In genomic region chr20:52727740-52728456, GRCh38 we compare ENCODE assay signal across 21 cellular contexts.
DNase-seq lines count a peak whose midpoint lies in the region; ATAC-seq, FAIRE-seq and TF ChIP-seq lines count a peak whose summit lies in the region.
"Had no signal": no experiment of that assay in that cellular context is flagged by ENCODE, and none has a peak within 500 bp of the region (broad histone marks: within the 10 kb centered on the region; RNA-seq: fewer than 3 reads in every experiment).

No MANE protein-coding gene starts in this region.

- H2BK120ac ChIP-seq in neuronal stem cell (ENCODE audit: low read depth, low read length), result no peak overlapping the region

- FAIRE-seq in K562 (lab: Jason Lieb, UNC), result no peak
- FAIRE-seq: A204.1, G401.6, GM12892, H1 had no signal

- no peak overlapping the region for H3K9ac ChIP-seq in K562 (ENCODE audit: insufficient read depth in 1 of 2, low read depth in 2 of 2, low read length in 2 of 2)
- no peak overlapping the region for H3K9ac ChIP-seq in neuronal stem cell (ENCODE audit: low read depth, low read length, poor library complexity)
- H3K9ac ChIP-seq: BLaER1 had no signal

- H3K27me3 ChIP-seq in K562 (ENCODE audit: control insufficient read depth in 2 of 2, insufficient read depth in 2 of 2, low read length in 2 of 2) (no peaks in the 10 kb centered on the region), neuronal stem cell (ENCODE audit: control insufficient read depth in 3 of 3, insufficient read depth in 3 of 3, low read depth in 1 of 3, low read length in 3 of 3) (peaks cover 0 to 2% (median 0%) of the 10 kb centered on the region in 3 experiments)
- H3K27me3 ChIP-seq: BLaER1 had no signal

- DNase-seq in Right ventricle myocardium inferior (ENCODE audit: missing footprints) (peak; percentile 41), left cardiac atrium (no peak), K562 (ENCODE audit: extremely low read depth in 1 of 4, low spot score in 3 of 4) (no peak), neuronal stem cell (ENCODE audit: low spot score) (no peak), chondrocyte (ENCODE audit: low spot score) (no peak), glomerular visceral epithelial cell (ENCODE audit: extremely low spot score) (no peak)
- DNase-seq: Caco-2; CD4-positive, CD25-positive, alpha-beta regulatory T cell; CD8-positive, alpha-beta T cell; DMS153; DND-41; H7; HCEC 1CT had no signal

- WGBS in K562 (ENCODE audit: insufficient coverage, low coverage, missing lambda C conversion rate), result 10% methylated on average over 24 of the region's 24 CpGs
- no CpG with 5 or more reads among the region's 24 CpGs for WGBS in neuronal stem cell (ENCODE audit: extremely low coverage in 2 of 2, insufficient read length in 2 of 2, insufficient replicate concordance in 1 of 2), 2 donors

- H3K9me1 ChIP-seq in K562 (ENCODE audit: control insufficient read depth, insufficient read depth, low read length), result no peaks in the 10 kb centered on the region

- H3K14ac ChIP-seq in neuronal stem cell (ENCODE audit: low read length), result no peak overlapping the region

- no peak overlapping the region for H2BK12ac ChIP-seq in neuronal stem cell (ENCODE audit: low read length)

- H3K18ac ChIP-seq in neuronal stem cell (ENCODE audit: low read length), result peak overlapping the region; percentile 67

- no peak overlapping the region for H4K8ac ChIP-seq in neuronal stem cell (ENCODE audit: low read depth, low read length)

- no peak overlapping the region for H4K91ac ChIP-seq in neuronal stem cell (ENCODE audit: low read depth, low read length, poor library complexity)

- ATAC-seq in Right ventricle myocardium inferior (no peak), left cardiac atrium (no peak), K562 (no peak)
- ATAC-seq: CD8-positive, alpha-beta T cell had no signal

- H3K4me2 ChIP-seq in K562 (ENCODE audit: insufficient read depth, low read length) (no peak overlapping the region), neuronal stem cell (ENCODE audit: insufficient read depth, low read length, poor library complexity, severe bottlenecking) (no peak overlapping the region)
- H3K4me2 ChIP-seq: BLaER1 had no signal

- no peaks in the 10 kb centered on the region for H3K79me1 ChIP-seq in neuronal stem cell (ENCODE audit: low read depth, low read length)

- H3K36me3 Mint-ChIP-seq in chondrocyte (ENCODE audit: low read depth), result no peaks in the 10 kb centered on the region
- H3K36me3 Mint-ChIP-seq: CD4-positive, CD25-positive, alpha-beta regulatory T cell; CD8-positive, alpha-beta T cell had no signal

- no peaks in the 10 kb centered on the region for H3K79me2 ChIP-seq in K562 (ENCODE audit: control insufficient read depth, insufficient read depth, low read length)

- H3K27ac Mint-ChIP-seq in chondrocyte (ENCODE audit: unreplicated experiment), result no peak overlapping the region
- H3K27ac Mint-ChIP-seq: B cell; CD4-positive, CD25-positive, alpha-beta regulatory T cell; CD8-positive, alpha-beta T cell had no signal

- no peaks in the 10 kb centered on the region for H3K36me3 ChIP-seq in K562 (ENCODE audit: control insufficient read depth, insufficient read depth, low read length)
- no peaks in the 10 kb centered on the region for H3K36me3 ChIP-seq in neuronal stem cell (replicated peaks in 1 of 2; ENCODE audit: control insufficient read depth in 2 of 2, insufficient read depth in 2 of 2, low read length in 2 of 2)
- H3K36me3 ChIP-seq: BLaER1 had no signal

- no peaks in the 10 kb centered on the region for H3K4me1 ChIP-seq in K562 (replicated peaks in 1 of 2; ENCODE audit: control insufficient read depth in 2 of 2, insufficient read depth in 2 of 2, low read length in 2 of 2)
- peaks cover 0 to 3% of the 10 kb centered on the region in 2 donors for H3K4me1 ChIP-seq in neuronal stem cell (ENCODE audit: control insufficient read depth in 2 of 2, insufficient read depth in 1 of 2, low read depth in 1 of 2, low read length in 2 of 2)
- H3K4me1 ChIP-seq: BLaER1, Caco-2 had no signal

- H2AK5ac ChIP-seq in neuronal stem cell (ENCODE audit: low read depth, low read length), result peak overlapping the region; percentile 42

- no peak for TF ChIP-seq POLR2A in K562 (conservative IDR thresholded peaks at IDR 0.05)

- no peak overlapping the region for H3K4ac ChIP-seq in neuronal stem cell (ENCODE audit: low read length)

- H4K20me1 ChIP-seq in K562 (replicated peaks; ENCODE audit: control insufficient read depth, insufficient read depth, low read length), result no peaks in the 10 kb centered on the region
- H4K20me1 ChIP-seq: BLaER1 had no signal

- H3K27me3 Mint-ChIP-seq in chondrocyte (ENCODE audit: low read depth), result no peaks in the 10 kb centered on the region
- H3K27me3 Mint-ChIP-seq: B cell; CD4-positive, CD25-positive, alpha-beta regulatory T cell had no signal

- no peak overlapping the region for H2BK15ac ChIP-seq in neuronal stem cell (ENCODE audit: low read length)

- H3K9me3 ChIP-seq in K562 (replicated peaks; ENCODE audit: control insufficient read depth, insufficient read depth, low read depth, low read length) (no peaks in the 10 kb centered on the region; the same call in 1 of the 2 replicates), neuronal stem cell (replicated peaks in 1 of 2; ENCODE audit: control insufficient read depth in 2 of 2, insufficient read depth in 1 of 2, low read depth in 1 of 2, low read length in 2 of 2) (peaks cover 0 to 3% of the 10 kb centered on the region in 2 donors)

- BruUV-seq in K562 (replicated peaks; lab: Mats Ljungman, UMichigan), result no TSS peak

- CTCF ChIA-PET in K562 (lab: Yijun Ruan, JAX; ENCODE audit: low intra/inter-chr PET ratio), result no interaction called here

- in situ Hi-C loops in K562 (cut with MboI), result no loop called here

- H3K4me3 ChIP-seq in K562, result no peak overlapping the region
- H3K4me3 ChIP-seq in neuronal stem cell (ENCODE audit: low read length in 2 of 2), result peak overlapping the region in 1 of 2 donors; percentile 35
- H3K4me3 ChIP-seq: BLaER1 had no signal

- TF ChIP-seq RAD21 in K562 (CRISPR knock-in tag; conservative IDR thresholded peaks at IDR 0.05 in 1 of 2, IDR thresholded peaks at IDR 0.05 in 1 of 2), result no peak

- peaks cover 35% of the 10 kb centered on the region for H3K9me3 Mint-ChIP-seq in chondrocyte (ENCODE audit: low read depth)

- H2AFZ ChIP-seq in K562 (ENCODE audit: low read depth, low read length), result no peak overlapping the region
- no peak overlapping the region for H2AFZ ChIP-seq in neuronal stem cell (ENCODE audit: low read length)

- intact Hi-C loops in Right ventricle myocardium inferior (cut with DNase I), result no loop called here
- intact Hi-C loops in left cardiac atrium (cut with DNase I), result no loop called here
- intact Hi-C loops in K562 (cut with micrococcal nuclease), result no loop called here

- no peak overlapping the region for H3K23ac ChIP-seq in neuronal stem cell (ENCODE audit: low read depth, low read length, poor library complexity)

- H3K4me1 Mint-ChIP-seq in chondrocyte (ENCODE audit: low read depth), result no peaks in the 10 kb centered on the region
- H3K4me1 Mint-ChIP-seq: B cell; CD4-positive, CD25-positive, alpha-beta regulatory T cell had no signal

- no peak overlapping the region for H3K4me3 Mint-ChIP-seq in chondrocyte (ENCODE audit: unreplicated experiment)
- H3K4me3 Mint-ChIP-seq: B cell; CD4-positive, CD25-positive, alpha-beta regulatory T cell; CD8-positive, alpha-beta T cell had no signal

- no peak for TF ChIP-seq CTCF in K562 (IDR thresholded peaks at IDR 0.05 in 2 of 3, conservative IDR thresholded peaks at IDR 0.05 in 1 of 3; ENCODE audit: insufficient read depth in 2 of 3, low read depth in 1 of 3, low read length in 3 of 3)
- TF ChIP-seq CTCF in chondrocyte (IDR thresholded peaks at IDR 0.05), result no peak

- H3K27ac ChIP-seq in K562 (ENCODE audit: extremely low read depth, low read depth, low read length) (no peak overlapping the region), neuronal stem cell (replicated peaks; ENCODE audit: low read length) (no peak overlapping the region)
- H3K27ac ChIP-seq: 22Rv1, BLaER1, C4-2B had no signal

- TF ChIP-seq EP300 in K562 (IDR thresholded peaks at IDR 0.05; ENCODE audit: low read length), result no peak

- H2BK5ac ChIP-seq in neuronal stem cell (ENCODE audit: low read length), result no peak overlapping the region

- POLR2A ChIA-PET in K562 (lab: Yijun Ruan, JAX), result no interaction called here

TF ChIP-seq in K562, 482 proteins besides CTCF, POLR2A, EP300 and RAD21:
- TF ChIP-seq CHCHD3 (CRISPR knock-in tag; IDR thresholded peaks at IDR 0.05) (no peak), POLR2AphosphoS2 (IDR thresholded peaks at IDR 0.05; ENCODE audit: low read length) (no peak), NFYB (IDR thresholded peaks at IDR 0.05; ENCODE audit: extremely low read depth, insufficient read length) (peak; percentile 23)
- TF ChIP-seq, protein P1, sequence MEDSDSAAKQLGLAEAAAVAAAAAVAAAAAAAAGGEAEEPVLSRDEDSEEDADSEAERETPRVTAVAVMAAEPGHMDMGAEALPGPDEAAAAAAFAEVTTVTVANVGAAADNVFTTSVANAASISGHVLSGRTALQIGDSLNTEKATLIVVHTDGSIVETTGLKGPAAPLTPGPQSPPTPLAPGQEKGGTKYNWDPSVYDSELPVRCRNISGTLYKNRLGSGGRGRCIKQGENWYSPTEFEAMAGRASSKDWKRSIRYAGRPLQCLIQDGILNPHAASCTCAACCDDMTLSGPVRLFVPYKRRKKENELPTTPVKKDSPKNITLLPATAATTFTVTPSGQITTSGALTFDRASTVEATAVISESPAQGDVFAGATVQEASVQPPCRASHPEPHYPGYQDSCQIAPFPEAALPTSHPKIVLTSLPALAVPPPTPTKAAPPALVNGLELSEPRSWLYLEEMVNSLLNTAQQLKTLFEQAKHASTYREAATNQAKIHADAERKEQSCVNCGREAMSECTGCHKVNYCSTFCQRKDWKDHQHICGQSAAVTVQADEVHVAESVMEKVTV (CRISPR knock-in tag; IDR thresholded peaks at IDR 0.05), result no peak
